26 cellular contexts compared by ENCODE assay signal in the genomic region with DNA sequence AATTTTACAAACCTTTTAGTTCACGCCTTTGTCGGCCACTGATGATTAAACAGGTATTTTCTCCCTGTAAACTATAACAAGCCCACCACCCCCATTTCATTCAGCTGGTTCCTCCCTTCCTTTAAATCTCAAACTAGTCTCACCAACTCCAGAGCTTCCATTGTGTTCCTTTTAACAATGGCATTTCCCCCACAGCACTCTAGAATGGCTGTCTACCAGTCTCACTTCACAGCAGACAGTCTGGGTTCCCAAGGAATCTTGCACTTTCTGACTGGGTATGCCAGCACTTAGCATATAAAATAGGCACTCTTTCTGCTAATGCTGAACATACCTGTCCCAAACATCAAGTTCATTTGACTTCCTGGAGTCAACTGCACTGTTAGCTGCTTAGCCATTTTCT.
"Had no signal": no experiment of that assay in that cellular context is flagged by ENCODE, and none has a peak within 500 bp of the region (broad histone marks: within the 10 kb centered on the region; RNA-seq: fewer than 3 reads in every experiment).

No MANE protein-coding gene starts in this region.

- H3K27ac Mint-ChIP-seq: mesothelial cell of epicardium, nephron had no signal

- DNase-seq: cortex of kidney; dorsolateral prefrontal cortex; effector CD4-positive, alpha-beta T cell; erythroblast; esophagus squamous epithelium; hypothalamus; left ventricle myocardium superior; lower lobe of right lung; mucosa of descending colon; naive thymus-derived CD4-positive, alpha-beta T cell; occipital lobe; ovary; posterior cingulate gyrus; psoas muscle; right cardiac atrium; sigmoid colon; stimulated activated CD4-positive, alpha-beta T cell treated with anti-CD3 and anti-CD28 coated beads, Interleukin-2, amount 100 ng/mL, for 24 hours; stimulated activated CD4-positive, alpha-beta T cell treated with anti-CD3 and anti-CD28 coated beads, Interleukin-4, amount 100 ng/mL, for 24 hours; stimulated activated naive CD4-positive, alpha-beta T cell treated with Interleukin-2 at 50 U/mL for 16 hours; stomach; thyroid gland; trophoblast cell had no signal

- H3K9me3 ChIP-seq: esophagus squamous epithelium, lower lobe of right lung, mucosa of descending colon, ovary, psoas muscle, sigmoid colon, stomach, thyroid gland, vagina had no signal

- H3K4me1 Mint-ChIP-seq: mesothelial cell of epicardium; nephron; stimulated activated effector memory CD8-positive, alpha-beta T cell treated with anti-CD3 and anti-CD28 coated beads, Interleukin-12 subunit alpha, Interleukin-12 subunit beta, amount 100 ng/mL, for 72 hours had no signal

- H3K4me3 Mint-ChIP-seq: mesothelial cell of epicardium; naive thymus-derived CD4-positive, alpha-beta T cell; nephron; stimulated activated effector memory CD8-positive, alpha-beta T cell treated with anti-CD3 and anti-CD28 coated beads, Interleukin-12 subunit alpha, Interleukin-12 subunit beta, amount 100 ng/mL, for 72 hours had no signal

- H3K9me3 Mint-ChIP-seq: mesothelial cell of epicardium; nephron; stimulated activated effector memory CD8-positive, alpha-beta T cell treated with anti-CD3 and anti-CD28 coated beads, Interleukin-12 subunit alpha, Interleukin-12 subunit beta, amount 100 ng/mL, for 72 hours had no signal

- H3K36me3 ChIP-seq: ovary had no signal

- H3K27ac ChIP-seq: dorsolateral prefrontal cortex, esophagus squamous epithelium, lower lobe of right lung, ovary, psoas muscle, sigmoid colon, stomach, vagina had no signal

- H3K4me1 ChIP-seq: esophagus squamous epithelium, stomach, vagina had no signal

- H3K27me3 ChIP-seq: dorsolateral prefrontal cortex, esophagus squamous epithelium, ovary, sigmoid colon, stomach, thyroid gland, vagina had no signal

- H3K27me3 Mint-ChIP-seq: naive thymus-derived CD4-positive, alpha-beta T cell had no signal

- H3K4me3 ChIP-seq: dorsolateral prefrontal cortex, esophagus squamous epithelium, lower lobe of right lung, mucosa of descending colon, ovary, psoas muscle, sigmoid colon, stomach, thyroid gland, vagina had no signal
